ENCODE assay signal across 14 cellular contexts in the genomic region with DNA sequence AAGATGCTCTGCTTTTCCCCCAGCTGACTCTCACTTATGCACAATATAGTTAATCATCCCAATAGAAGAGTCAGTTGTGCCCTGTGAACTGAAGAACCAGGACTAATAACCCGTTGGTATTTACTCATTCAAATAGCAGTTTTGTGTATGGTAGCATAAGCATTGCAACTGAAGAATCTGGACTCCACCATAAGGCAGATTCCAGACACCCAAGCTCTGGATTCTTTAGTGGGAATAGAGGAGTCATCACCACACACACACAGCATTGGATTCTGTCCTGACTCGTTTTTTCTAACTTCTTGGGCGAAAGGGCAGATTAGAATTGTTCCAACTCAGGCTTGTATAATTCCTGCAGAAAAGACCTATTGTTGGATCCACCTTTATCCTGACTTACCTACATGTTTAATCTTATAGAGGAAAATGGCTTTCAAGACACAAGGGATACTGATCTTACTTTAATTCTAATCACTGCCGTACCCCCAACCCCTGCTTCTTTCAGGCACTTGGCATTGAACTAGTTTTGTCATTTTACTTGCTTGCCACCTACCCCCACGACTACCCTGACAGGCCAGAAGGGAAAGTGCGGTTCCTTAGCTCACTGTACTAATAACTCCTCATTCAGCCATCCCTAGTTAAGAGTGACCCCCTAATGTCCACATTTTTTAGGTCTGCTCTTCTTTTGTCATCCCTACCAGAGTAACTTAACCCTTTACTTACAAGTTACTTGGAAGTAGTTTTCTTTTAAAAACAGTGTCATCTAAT. TPM values are rescaled to one million over a fixed set of nuclear protein-coding genes. Genes with fewer than 3 reads are reported as not detected.
DNase-seq lines count a peak whose midpoint lies in the region; ATAC-seq and TF ChIP-seq lines count a peak whose summit lies in the region.
"Had no signal": no experiment of that assay in that cellular context is flagged by ENCODE, and none has a peak within 500 bp of the region (broad histone marks: within the 10 kb centered on the region; RNA-seq: fewer than 3 reads in every experiment).

No MANE protein-coding gene starts in this region.

- H3K4me3 ChIP-seq in ascending aorta, result no peak overlapping the region
- H3K4me3 ChIP-seq: transverse colon had no signal

- H3K4me1 ChIP-seq in ascending aorta, result peaks cover 0 to 17% of the 10 kb centered on the region in 2 donors

- no peak overlapping the region for H3K27ac ChIP-seq in ascending aorta
- H3K27ac ChIP-seq: parathyroid adenoma, transverse colon, VCaP had no signal

- DNase-seq in AG20443 (ENCODE audit: low spot score) (peak; percentile 72), RPMI7951 (ENCODE audit: low read depth) (peak; percentile 10), fibroblast of gingiva (ENCODE audit: low read depth) (peak; percentile 44), omental fat pad (ENCODE audit: low spot score) (no peak), mucosa of gallbladder (ENCODE audit: low spot score) (no peak), ascending aorta (ENCODE audit: low spot score in 2 of 2) (no peak)
- DNase-seq: activated naive CD4-positive, alpha-beta T cell; midbrain; NCI-H2171 treated with DMSO at 0.1 percent for 48 hours; transverse colon had no signal

- intact Hi-C loops in ascending aorta (cut with DNase I), result no loop called here

- no peaks in the 10 kb centered on the region for H3K27me3 ChIP-seq in ascending aorta
- H3K27me3 ChIP-seq: transverse colon had no signal

- H3K36me3 ChIP-seq in ascending aorta, result no peaks in the 10 kb centered on the region
- H3K36me3 ChIP-seq: transverse colon had no signal

- TF ChIP-seq CTCF in omental fat pad (IDR thresholded peaks at IDR 0.05) (no peak), ascending aorta (IDR thresholded peaks at IDR 0.05) (no peak)

- ATAC-seq in omental fat pad (ENCODE audit: low FRiP score) (peak; percentile 52), HG03045 (IDR thresholded peaks at IDR 0.05; ENCODE audit: unreplicated experiment) (no peak), HG02623 (IDR thresholded peaks at IDR 0.05; ENCODE audit: unreplicated experiment) (no peak)

- H3K9me3 ChIP-seq in ascending aorta, result no peaks in the 10 kb centered on the region
- H3K9me3 ChIP-seq: transverse colon had no signal

RNA-seq across cellular contexts. Expression of a gene that starts 42.2 kb away (rescaled TPM):
- total RNA-seq in RPMI7951 (2014; rRNA removed; shearing (Covaris generic)), result 16.7 and 18.3 TPM in 2 replicates
- 10 to 100 TPM in 3 of 4 donors, 1 to 10 TPM in 1; 8.9 to 15.1 (median 11.7) TPM for total RNA-seq in omental fat pad
- 11.0 TPM for total RNA-seq in mucosa of gallbladder
- total RNA-seq in ascending aorta, result 8.7 TPM

RNA-seq across cellular contexts. Expression of a gene that starts 42.4 kb away (rescaled TPM):
- total RNA-seq in RPMI7951 (2014; rRNA removed; shearing (Covaris generic)), result 2,807 and 3,262 TPM in 2 replicates
- total RNA-seq in omental fat pad (1,000 to 10,000 TPM; 1,996 to 2,993 (median 2,303) TPM), mucosa of gallbladder (1,351 TPM), ascending aorta (1,680 TPM)

Comparison
In these comparisons a context has a peak if more than half of its experiments do, and no peak if none do; other contexts are left out.
1. DNase-seq: peak in AG20443 (single experiment), RPMI7951 (single experiment) and fibroblast of gingiva (single experiment); none in omental fat pad (single experiment), mucosa of gallbladder (single experiment) and ascending aorta (0 of 2).